ENCODE assay signal across 15 cellular contexts in the genomic region with DNA sequence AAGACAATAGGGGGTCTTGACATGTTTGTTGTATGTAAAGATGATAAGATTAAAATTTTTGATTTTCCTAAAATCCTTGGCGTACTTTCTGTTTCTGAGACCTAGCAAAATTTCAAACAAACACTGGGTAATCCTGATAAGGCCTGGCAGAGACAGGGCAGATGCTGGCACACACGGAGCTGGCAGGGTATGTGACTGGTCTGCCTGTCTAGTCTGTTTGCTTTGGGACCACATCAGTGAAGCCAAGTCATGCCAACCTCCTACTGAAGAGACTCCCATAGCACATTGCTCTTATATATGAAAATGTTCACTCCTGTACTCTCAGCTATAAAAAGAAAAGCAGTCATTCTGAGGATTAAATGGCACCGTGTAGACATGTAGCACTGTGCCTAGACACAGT.
"Had no signal": no experiment of that assay in that cellular context is flagged by ENCODE, and none has a peak within 500 bp of the region (broad histone marks: within the 10 kb centered on the region; RNA-seq: fewer than 3 reads in every experiment).

No MANE protein-coding gene starts in this region.

- H3K27me3 ChIP-seq: brain microvascular endothelial cell, esophagus muscularis mucosa, pancreas, tibial nerve, vagina had no signal

- H3K9me3 ChIP-seq: esophagus muscularis mucosa, pancreas, tibial nerve, vagina had no signal

- H3K27ac Mint-ChIP-seq: activated CD4-positive, alpha-beta T cell treated with anti-CD3 and anti-CD28 coated beads for 36 hours had no signal

- H3K4me3 Mint-ChIP-seq: activated CD4-positive, alpha-beta T cell treated with anti-CD3 and anti-CD28 coated beads for 36 hours; neural crest cell had no signal

- ATAC-seq: activated CD4-positive, alpha-beta T cell treated with anti-CD3 and anti-CD28 coated beads for 36 hours; pancreas had no signal

- DNase-seq: activated CD4-positive, alpha-beta T cell treated with anti-CD3 and anti-CD28 coated beads for 36 hours; activated CD8-positive, alpha-beta memory T cell treated with anti-CD3 and anti-CD28 coated beads for 24 hours; activated naive CD4-positive, alpha-beta T cell treated with anti-CD3 and anti-CD28 coated beads, Interleukin-2, amount 50 U/mL, for 16 hours; amygdala; brain microvascular endothelial cell; cerebellar nuclear complex; dermis blood vessel endothelial cell; foreskin fibroblast; pancreas; small intestine; SW 1271 had no signal

- H3K4me3 ChIP-seq: esophagus muscularis mucosa, pancreas, tibial nerve, vagina had no signal

- H3K4me1 Mint-ChIP-seq: activated CD4-positive, alpha-beta T cell treated with anti-CD3 and anti-CD28 coated beads for 36 hours had no signal

- H3K9me3 Mint-ChIP-seq: neural crest cell had no signal

- H3K27me3 Mint-ChIP-seq: activated CD4-positive, alpha-beta T cell treated with anti-CD3 and anti-CD28 coated beads for 36 hours had no signal

- H3K27ac ChIP-seq: brain microvascular endothelial cell, pancreas, tibial nerve, vagina had no signal
